In the genomic region with DNA sequence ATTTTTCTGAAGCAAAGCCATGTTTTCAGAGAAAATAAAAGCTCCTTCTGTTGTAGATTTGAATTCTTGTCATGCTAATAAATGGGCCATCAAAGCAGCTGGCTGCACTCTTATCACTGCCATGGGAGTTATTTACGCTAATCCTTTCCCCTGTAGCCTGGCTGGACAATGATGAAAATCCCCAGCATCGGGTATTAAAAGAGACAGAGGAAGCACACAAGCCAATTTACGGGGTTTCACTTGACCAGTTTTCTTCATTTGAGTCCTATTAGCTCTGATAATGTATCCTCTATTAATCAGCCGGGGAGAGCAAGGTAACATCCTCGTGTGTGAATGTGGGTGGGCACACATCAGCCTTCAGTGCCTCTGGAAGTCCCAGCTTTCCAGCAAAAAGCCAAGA, we compare ENCODE assay signal across 17 cellular contexts.
A peak's percentile ranks its signal among the peaks of the same experiment; 100 is the strongest.
DNase-seq lines count a peak whose midpoint lies in the region; ATAC-seq, FAIRE-seq and TF ChIP-seq lines count a peak whose summit lies in the region.
"Had no signal": no experiment of that assay in that cellular context is flagged by ENCODE, and none has a peak within 500 bp of the region (broad histone marks: within the 10 kb centered on the region; RNA-seq: fewer than 3 reads in every experiment).

No MANE protein-coding gene starts in this region.

- H4K20me1 ChIP-seq in GM23338 (replicated peaks; ENCODE audit: insufficient read depth): no peaks in the 10 kb centered on the region
- H4K20me1 ChIP-seq in GM12878 (ENCODE audit: control insufficient read depth, insufficient read depth): no peaks in the 10 kb centered on the region
- no peaks in the 10 kb centered on the region for H4K20me1 ChIP-seq in neural progenitor cell (ENCODE audit: low read depth)

- 0 out of 2 replicates have a peak, but pooled peaks cover 4% of the 10 kb centered on the region for H3K36me3 ChIP-seq in GM23338 (ENCODE audit: insufficient read depth)
- H3K36me3 ChIP-seq in GM12878 (ENCODE audit: control insufficient read depth in 2 of 2, insufficient read depth in 2 of 2, low read length in 1 of 2): no peaks in the 10 kb centered on the region
- no peaks in the 10 kb centered on the region for H3K36me3 ChIP-seq in neural progenitor cell
- H3K36me3 ChIP-seq in transverse colon: no peaks in the 10 kb centered on the region

- SMC1A ChIA-PET in GM12878 (lab: Charles Lee; ENCODE audit: uncharacterized antibody, unreplicated experiment): interaction anchor here (0.7 to 4.6 kb wide), 15 partner anchors 10 to 436 kb away, joined by 3 to 37 read pairs (median 4); no protein-coding TSS in a partner anchor

- TF ChIP-seq CTCF in GM23338 (conservative IDR thresholded peaks at IDR 0.05; ENCODE audit: low read depth in 2 of 2): no peak
- TF ChIP-seq CTCF in GM12878 (IDR thresholded peaks at IDR 0.05 in 2 of 3, conservative IDR thresholded peaks at IDR 0.05 in 1 of 3; ENCODE audit: control insufficient read depth in 2 of 3, extremely low read depth in 1 of 3, insufficient read depth in 1 of 3, low read depth in 3 of 3, low read length in 3 of 3): no peak
- no peak for TF ChIP-seq CTCF in neural progenitor cell (IDR thresholded peaks at IDR 0.05)
- TF ChIP-seq CTCF in transverse colon (IDR thresholded peaks at IDR 0.05): no peak

- ATAC-seq in GM23338 (no peak), GM12878 (peak; percentile 57)

- H3K9ac ChIP-seq in GM12878 (ENCODE audit: control insufficient read depth, insufficient read depth, low read length) (no peak overlapping the region), neural progenitor cell (no peak overlapping the region)

- BruUV-seq in GM12878 (replicated peaks; lab: Mats Ljungman, UMichigan): no TSS peak

- CTCF ChIA-PET in GM12878 (lab: Yijun Ruan, JAX): interaction anchor here (0.8 to 1.7 kb wide), 3 partner anchors 10 to 104 kb away, joined by 3 to 10 read pairs (median 4); no protein-coding TSS in a partner anchor

- H3K4me3 Mint-ChIP-seq in GM23338 (no peak overlapping the region), neural progenitor cell (no peak overlapping the region)
- H3K4me3 Mint-ChIP-seq in activated naive CD8-positive, alpha-beta T cell treated with anti-CD3 and anti-CD28 coated beads for 36 hours: no peak overlapping the region
- H3K4me3 Mint-ChIP-seq: CD14-positive monocyte; CD8-positive, alpha-beta memory T cell; HFFc6 had no signal

- peaks cover 14% of the 10 kb centered on the region for H3K4me1 ChIP-seq in GM23338 (ENCODE audit: insufficient read depth)
- no peaks in the 10 kb centered on the region for H3K4me1 ChIP-seq in GM12878 (ENCODE audit: control insufficient read depth, insufficient read depth, low read length)
- H3K4me1 ChIP-seq in neural progenitor cell: peaks cover 17% of the 10 kb centered on the region
- H3K4me1 ChIP-seq in transverse colon: no peaks in the 10 kb centered on the region
- H3K4me1 ChIP-seq: Caco-2 had no signal

- H3K27me3 Mint-ChIP-seq in GM23338 (ENCODE audit: insufficient read depth, low read depth, poor library complexity) (no peaks in the 10 kb centered on the region), neural progenitor cell (ENCODE audit: insufficient read depth, low read depth) (peaks cover 8% of the 10 kb centered on the region)
- H3K27me3 Mint-ChIP-seq in activated naive CD8-positive, alpha-beta T cell treated with anti-CD3 and anti-CD28 coated beads for 36 hours: no peaks in the 10 kb centered on the region

- H3K4me1 Mint-ChIP-seq in GM23338: 0 out of 3 replicates have a peak, but pooled peaks cover 2% of the 10 kb centered on the region
- peaks cover 27% of the 10 kb centered on the region for H3K4me1 Mint-ChIP-seq in neural progenitor cell
- H3K4me1 Mint-ChIP-seq in activated naive CD8-positive, alpha-beta T cell treated with anti-CD3 and anti-CD28 coated beads for 36 hours: no peaks in the 10 kb centered on the region
- H3K4me1 Mint-ChIP-seq: CD14-positive monocyte; CD8-positive, alpha-beta memory T cell had no signal

- no peaks in the 10 kb centered on the region for H3K79me2 ChIP-seq in GM23338 (replicated peaks; ENCODE audit: insufficient read depth)
- H3K79me2 ChIP-seq in GM12878 (ENCODE audit: control insufficient read depth, insufficient read depth, low read length): no peaks in the 10 kb centered on the region
- H3K79me2 ChIP-seq in neural progenitor cell (ENCODE audit: low read depth): no peaks in the 10 kb centered on the region

- H3F3A ChIP-seq in GM23338 (replicated peaks; ENCODE audit: low read depth) (no peaks in the 10 kb centered on the region), neural progenitor cell (ENCODE audit: low read depth) (no peaks in the 10 kb centered on the region)

- H3K4me3 ChIP-seq in GM23338 (no peak overlapping the region), GM12878 (no peak overlapping the region), neural progenitor cell (no peak overlapping the region), transverse colon (no peak overlapping the region)

- H2AFZ ChIP-seq in GM23338 (no peak overlapping the region), GM12878 (ENCODE audit: control insufficient read depth, low read depth, low read length) (no peak overlapping the region), neural progenitor cell (replicated peaks) (no peak overlapping the region)

- intact Hi-C loops in GM12878 (cut with micrococcal nuclease; ENCODE audit: unreplicated experiment): loop anchor here (2.0 kb wide), 1 partner anchor 69 kb away; no protein-coding TSS in a partner anchor
- intact Hi-C loops in transverse colon (cut with DNase I; ENCODE audit: low total_unique reads): no loop called here

- H3K9me3 Mint-ChIP-seq in GM23338: peaks cover 94% of the 10 kb centered on the region
- H3K9me3 Mint-ChIP-seq in neural progenitor cell: no peaks in the 10 kb centered on the region
- peaks cover 4% of the 10 kb centered on the region for H3K9me3 Mint-ChIP-seq in activated naive CD8-positive, alpha-beta T cell treated with anti-CD3 and anti-CD28 coated beads for 36 hours

- no peak for TF ChIP-seq EP300 in GM12878 (IDR thresholded peaks at IDR 0.05; ENCODE audit: borderline replicate concordance in 1 of 2, control insufficient read depth in 1 of 2, low read depth in 2 of 2, low read length in 2 of 2)
- no peak for TF ChIP-seq EP300 in transverse colon (IDR thresholded peaks at IDR 0.05; ENCODE audit: low read depth)

- in situ Hi-C loops in GM12878 (cut with MboI) (no loop called here), transverse colon (cut with MboI; ENCODE audit: low pct_ligation_motif_present in 1 of 4, low pct_unique_long_range_greater_than_20kb in 1 of 4, low sequenced_read_pairs in 3 of 4) (no loop called here)

- peaks cover 11% of the 10 kb centered on the region; the same call in 2 of the 3 replicates for H3K36me3 Mint-ChIP-seq in GM23338 (ENCODE audit: low read depth)
- no peaks in the 10 kb centered on the region for H3K36me3 Mint-ChIP-seq in neural progenitor cell
- H3K36me3 Mint-ChIP-seq in activated naive CD8-positive, alpha-beta T cell treated with anti-CD3 and anti-CD28 coated beads for 36 hours: no peaks in the 10 kb centered on the region
- H3K36me3 Mint-ChIP-seq: CD14-positive monocyte; CD8-positive, alpha-beta memory T cell had no signal

- H3K27ac Mint-ChIP-seq in GM23338 (no peak overlapping the region), neural progenitor cell (peak overlapping the region; percentile 29)
- H3K27ac Mint-ChIP-seq in activated naive CD8-positive, alpha-beta T cell treated with anti-CD3 and anti-CD28 coated beads for 36 hours: no peak overlapping the region
- H3K27ac Mint-ChIP-seq: CD14-positive monocyte; CD8-positive, alpha-beta memory T cell; HFFc6 had no signal

- FAIRE-seq in GM12878 (lab: Jason Lieb, UNC) (no peak), GM12892 (lab: Jason Lieb, UNC) (no peak)
- FAIRE-seq: A204.1, HepG2 had no signal

- no peak overlapping the region for H3K27ac ChIP-seq in GM23338 (ENCODE audit: low read depth)
- no peak overlapping the region for H3K27ac ChIP-seq in GM12878 (ENCODE audit: control insufficient read depth, insufficient read depth)
- no peak overlapping the region for H3K27ac ChIP-seq in neural progenitor cell
- H3K27ac ChIP-seq in transverse colon: no peak overlapping the region

- DNase-seq in GM23338 (ENCODE audit: low spot score) (no peak), NCI-H82 treated with DMSO at 0.1 percent for 48 hours (lab: John Stamatoyannopoulos, UW; ENCODE audit: unreplicated experiment) (peak; percentile 53), GM12878 (ENCODE audit: low read depth, low spot score) (no peak), neural progenitor cell (ENCODE audit: low spot score) (peak; percentile 31), transverse colon (no peak), GM12892 (ENCODE audit: insufficient read length) (no peak)
- no peak for DNase-seq in activated naive CD8-positive, alpha-beta T cell treated with anti-CD3 and anti-CD28 coated beads for 36 hours
- DNase-seq: Caco-2; CD8-positive, alpha-beta memory T cell; DND-41; GDM1; GOT3; HCEC 1CT; HFFc6 had no signal

- no peaks in the 10 kb centered on the region for H3K27me3 ChIP-seq in GM23338 (ENCODE audit: insufficient read depth)
- no peaks in the 10 kb centered on the region for H3K27me3 ChIP-seq in GM12878 (replicated peaks in 1 of 2; ENCODE audit: control insufficient read depth in 2 of 2, insufficient read depth in 2 of 2, low read length in 1 of 2)
- no peaks in the 10 kb centered on the region for H3K27me3 ChIP-seq in neural progenitor cell
- H3K27me3 ChIP-seq in transverse colon: no peaks in the 10 kb centered on the region

- H3K4me2 ChIP-seq in GM23338 (0 out of 2 replicates have a peak overlapping the region, but pooled peaks have one; percentile 19), GM12878 (ENCODE audit: control insufficient read depth, insufficient read depth) (no peak overlapping the region), neural progenitor cell (peak overlapping the region; percentile 7)

- RAD21 ChIA-PET in GM12878 (lab: Charles Lee; ENCODE audit: unreplicated experiment): interaction anchor here (0.7 to 3.7 kb wide), 5 partner anchors 11 to 69 kb away, joined by 3 to 17 read pairs (median 4); no protein-coding TSS in a partner anchor

- WGBS in GM12878 (ENCODE audit: insufficient coverage, insufficient replicate concordance, low lambda C conversion rate, missing lambda C conversion rate): 0% methylated on average over 5 of the region's 5 CpGs
- WGBS in transverse colon (ENCODE audit: low coverage in 1 of 2), 2 donors: 48 to 83% methylated on average over 1 to 5 of the region's 5 CpGs

- TF ChIP-seq POLR2A in GM12878 (IDR thresholded peaks at IDR 0.05; ENCODE audit: low read depth, low read length): no peak
- TF ChIP-seq POLR2A in transverse colon (IDR thresholded peaks at IDR 0.05): no peak
- no peak for TF ChIP-seq POLR2A in GM12892 (IDR thresholded peaks at IDR 0.05; ENCODE audit: low read depth, low read length)

- TF ChIP-seq RAD21 in GM12878 (IDR thresholded peaks at IDR 0.05; ENCODE audit: insufficient read depth, low read depth, low read length): no peak

- POLR2A ChIA-PET in GM12878 (lab: Charles Lee): interaction anchor here (0.9 kb wide), 1 partner anchor 10 kb away, joined by 3 read pairs; no protein-coding TSS in a partner anchor

- peaks cover 5% of the 10 kb centered on the region; the same call in 1 of the 2 replicates for H3K9me2 ChIP-seq in GM23338 (ENCODE audit: insufficient read depth)

- H3K9me3 ChIP-seq in GM12878 (replicated peaks; ENCODE audit: control insufficient read depth, insufficient read depth, low read length): no peaks in the 10 kb centered on the region
- H3K9me3 ChIP-seq in neural progenitor cell (ENCODE audit: low read depth): no peaks in the 10 kb centered on the region
- no peaks in the 10 kb centered on the region for H3K9me3 ChIP-seq in transverse colon
- H3K9me3 ChIP-seq: Caco-2 had no signal

Comparison
In these comparisons a context has a peak if more than half of its experiments do, and no peak if none do; other contexts are left out.
1. DNase-seq: peak in NCI-H82 treated with DMSO at 0.1 percent for 48 hours (single experiment) and neural progenitor cell (single experiment); none in GM23338 (single experiment), GM12878 (single experiment), transverse colon (single experiment), activated naive CD8-positive, alpha-beta T cell treated with anti-CD3 and anti-CD28 coated beads for 36 hours (single experiment) and GM12892 (single experiment).